ENCODE assay signal across 8 cellular contexts in genomic region chr16:67028555-67029248, GRCh38. TPM values are rescaled to one million over a fixed set of nuclear protein-coding genes. Genes with fewer than 3 reads are reported as not detected.
DNase-seq lines count a peak whose midpoint lies in the region; TF ChIP-seq lines count a peak whose summit lies in the region.

Gene CBFB (plus strand): TSS chr16:67029149. CDS start chr16:67029408, 259 bp downstream.

- peak within 1 kb of the TSS; percentile 92 for H2AFZ ChIP-seq in Loucy (ENCODE audit: low read length)

- DNase-seq in ELF-1 (ENCODE audit: low read depth, low spot score) = peak; percentile 91
- DNase-seq in GOT3 (lab: John Stamatoyannopoulos, UW) = peak; percentile 73
- DNase-seq in SIG-M5 (lab: John Stamatoyannopoulos, UW) = peak; percentile 44
- DNase-seq in activated gamma-delta T cell (lab: John Stamatoyannopoulos, UW) = peak; percentile 96
- DNase-seq in fibroblast of villous mesenchyme (ENCODE audit: low read depth) = peak; percentile 94
- DNase-seq in neural crest cell (ENCODE audit: low read depth, low spot score) = peak; percentile 87
- peak; percentile 93 for DNase-seq in stomach

- 0 to 11% (median 1%) methylated on average over 5 to 72 of the region's 73 CpGs for WGBS in stomach, 5 donors

- peak within 1 kb of the TSS; percentile 94 for H3K4me3 Mint-ChIP-seq in neural crest cell

- peaks cover 51% of the 10 kb centered on the region for H3K79me2 ChIP-seq in Loucy (ENCODE audit: insufficient read depth, low read length)

- H3K36me3 Mint-ChIP-seq in neural crest cell (ENCODE audit: low read depth) = peaks cover 3% of the 10 kb centered on the region

- H3K27me3 Mint-ChIP-seq in neural crest cell (ENCODE audit: low read depth) = no peaks in the 10 kb centered on the region

- intact Hi-C loops in stomach (cut with DNase I; ENCODE audit: low total_unique reads) = no loop called here

- TF ChIP-seq POLR2A in stomach (IDR thresholded peaks at IDR 0.05) = peak in 2 of 4 donors; percentile 17 to 26

- H3K27me3 ChIP-seq in Loucy (ENCODE audit: insufficient read depth, low read length, poor library complexity, severe bottlenecking) (no peaks in the 10 kb centered on the region), stomach (no peaks in the 10 kb centered on the region)

- TF ChIP-seq EP300 in stomach (IDR thresholded peaks at IDR 0.05) = no peak

- no peaks in the 10 kb centered on the region for H3K36me3 ChIP-seq in Loucy (ENCODE audit: insufficient read depth, low read length)
- peaks cover 0 to 22% (median 3%) of the 10 kb centered on the region in 4 donors for H3K36me3 ChIP-seq in stomach

- H4K20me1 ChIP-seq in Loucy (ENCODE audit: insufficient read depth, low read length, poor library complexity, severe bottlenecking) = peaks cover 34% of the 10 kb centered on the region

- no peaks in the 10 kb centered on the region for H3K9me2 ChIP-seq in Loucy (replicated peaks; ENCODE audit: low read depth, low read length)

- TF ChIP-seq CTCF in Loucy (conservative IDR thresholded peaks at IDR 0.05; ENCODE audit: low read length) = peak; percentile 39
- TF ChIP-seq CTCF in fibroblast of villous mesenchyme (IDR thresholded peaks at IDR 0.05; ENCODE audit: insufficient read depth, low read depth, low read length) = peak; percentile 15
- peak; percentile 42 for TF ChIP-seq CTCF in neural crest cell (conservative IDR thresholded peaks at IDR 0.05)
- TF ChIP-seq CTCF in stomach (IDR thresholded peaks at IDR 0.05) = no peak

- H3K9me3 ChIP-seq in Loucy (ENCODE audit: insufficient read depth, low read depth, low read length) = no peaks in the 10 kb centered on the region
- H3K9me3 ChIP-seq in stomach = no peaks in the 10 kb centered on the region

- H3K27ac Mint-ChIP-seq in neural crest cell (ENCODE audit: unreplicated experiment) = peak within 1 kb of the TSS; percentile 92

- H3K4me1 ChIP-seq in Loucy (ENCODE audit: insufficient read depth, low read length, poor library complexity, severe bottlenecking) = peaks cover 42% of the 10 kb centered on the region
- H3K4me1 ChIP-seq in stomach = peaks cover 23 to 47% (median 38%) of the 10 kb centered on the region in 4 donors

- H3K9ac ChIP-seq in Loucy (ENCODE audit: low read depth, low read length, poor library complexity, severe bottlenecking) = peak within 1 kb of the TSS; percentile 92

- H3K4me1 Mint-ChIP-seq in neural crest cell = peaks cover 36% of the 10 kb centered on the region

- H3F3A ChIP-seq in Loucy (ENCODE audit: low read depth) = no peaks in the 10 kb centered on the region

- H3K9me3 Mint-ChIP-seq in neural crest cell = no peaks in the 10 kb centered on the region

- H3K27ac ChIP-seq in stomach = peak within 1 kb of the TSS; percentile 95 to 99 (median 98)

- H3K4me3 ChIP-seq in Loucy (ENCODE audit: low read length, poor library complexity, severe bottlenecking) = peak within 1 kb of the TSS; percentile 91
- peak within 1 kb of the TSS; percentile 80 for H3K4me3 ChIP-seq in fibroblast of villous mesenchyme (ENCODE audit: low read depth, low read length)
- peak within 1 kb of the TSS; percentile 74 to 98 (median 84) for H3K4me3 ChIP-seq in stomach

- peak within 1 kb of the TSS; percentile 92 for H3K4me2 ChIP-seq in Loucy (ENCODE audit: low read depth, low read length, poor library complexity, severe bottlenecking)

RNA-seq across cellular contexts. Expression of gene CBFB, which starts in this region (rescaled TPM):
- total RNA-seq in fibroblast of villous mesenchyme = 71.8 and 91.5 TPM in 2 replicates
- 106 TPM in 2 replicates for total RNA-seq in neural crest cell
- 10 to 100 TPM in 4 of 5 donors, 1 to 10 TPM in 1; 4.1 to 68.1 (median 46.2) TPM for total RNA-seq in stomach
- polyA plus RNA-seq in stomach = 10 to 100 TPM; 13.1 to 17.7 (median 14.9) TPM

Comparison
In these comparisons a context has a peak if more than half of its experiments do, and no peak if none do; other contexts are left out.
1. Peak in every context shown above with its lines: DNase-seq, H3K4me3 ChIP-seq and H3K27ac ChIP-seq.
2. DNase-seq: peak in every context shown above with its lines; median percentile 96 in activated gamma-delta T cell; 94 in fibroblast of villous mesenchyme; 93 in stomach; 91 in ELF-1; 87 in neural crest cell; 73 in GOT3; 44 in SIG-M5.
3. CTCF ChIP-seq: peak in Loucy (single experiment), fibroblast of villous mesenchyme (single experiment) and neural crest cell (single experiment); none in stomach (0 of 7).